26 cellular contexts compared by ENCODE assay signal in the genomic region with DNA sequence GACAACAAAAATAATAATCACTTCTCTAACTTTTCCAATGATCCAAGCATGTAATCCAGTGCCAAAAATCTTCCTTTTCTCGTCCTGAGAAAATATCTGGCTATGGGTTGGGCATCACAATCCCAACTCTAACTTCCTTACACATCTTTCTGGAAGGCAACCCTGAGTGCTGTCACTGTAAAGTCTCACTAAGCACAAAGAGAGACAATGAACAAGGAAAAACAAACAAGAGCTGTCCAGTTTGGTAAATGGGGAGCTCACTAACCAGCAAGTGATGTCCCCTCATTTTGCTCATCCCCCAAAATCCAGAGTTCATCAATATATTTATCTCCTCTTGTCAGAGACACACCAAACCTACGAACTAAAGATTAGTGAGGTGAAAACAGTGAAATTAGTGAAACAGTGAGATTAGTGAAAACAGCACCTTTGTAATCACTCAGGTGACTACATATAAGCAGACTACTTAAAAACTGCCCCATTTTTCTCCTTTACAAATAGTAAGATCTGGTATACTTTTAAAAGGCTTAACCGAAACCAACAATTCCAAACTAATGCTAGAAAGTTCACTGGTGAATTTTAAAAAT. TPM values are rescaled to one million over a fixed set of nuclear protein-coding genes. Genes with fewer than 3 reads are reported as not detected.
DNase-seq lines count a peak whose midpoint lies in the region; ATAC-seq and TF ChIP-seq lines count a peak whose summit lies in the region.
"Had no signal": no experiment of that assay in that cellular context is flagged by ENCODE, and none has a peak within 500 bp of the region (broad histone marks: within the 10 kb centered on the region; RNA-seq: fewer than 3 reads in every experiment).

No MANE protein-coding gene starts in this region.

- H3K27me3 ChIP-seq in fibroblast of lung (ENCODE audit: control insufficient read depth, insufficient read depth, low read length) = no peaks in the 10 kb centered on the region
- H3K27me3 ChIP-seq: BE2C had no signal

- H3K36me3 ChIP-seq in fibroblast of lung (ENCODE audit: control insufficient read depth, insufficient read depth, low read length) = no peaks in the 10 kb centered on the region
- H3K36me3 ChIP-seq: BE2C, left ventricle myocardium inferior, thoracic aorta had no signal

- no peaks in the 10 kb centered on the region for H3K9me3 Mint-ChIP-seq in stimulated activated effector memory CD8-positive, alpha-beta T cell treated with anti-CD3 and anti-CD28 coated beads, Interleukin-12 subunit alpha, Interleukin-12 subunit beta, amount 100 ng/mL, for 72 hours
- H3K9me3 Mint-ChIP-seq: activated B cell treated with CpG ODN at 0.5 μM for 24 hours; activated T-helper 2 cell treated with anti-CD3 and anti-CD28 coated beads, Interferon-gamma antibody, Interleukin-2, Interleukin-4, amounts not matched to agents 10 μg/mL and 5 μg/mL and 100 μg/mL, durations not matched to agents 14 hours and 24 hours and 36 hours had no signal

- H3K36me3 Mint-ChIP-seq in stimulated activated effector memory CD8-positive, alpha-beta T cell treated with anti-CD3 and anti-CD28 coated beads, Interleukin-12 subunit alpha, Interleukin-12 subunit beta, amount 100 ng/mL, for 72 hours = peaks cover 4% of the 10 kb centered on the region

- peaks cover 4% of the 10 kb centered on the region for H3K4me1 ChIP-seq in fibroblast of lung (ENCODE audit: control insufficient read depth, extremely low read depth, insufficient read depth, low read length)

- peak; percentile 30 for DNase-seq in EH (ENCODE audit: low read depth)
- DNase-seq in NCI-H69 (lab: John Stamatoyannopoulos, UW) = peak; percentile 31
- DNase-seq in fibroblast of lung (ENCODE audit: low read depth in 2 of 2) = no peak
- peak; percentile 89 for DNase-seq in pons (ENCODE audit: low spot score)
- DNase-seq in stimulated activated effector memory CD8-positive, alpha-beta T cell treated with anti-CD3 and anti-CD28 coated beads, Interleukin-12 subunit alpha, Interleukin-12 subunit beta, amount 100 ng/mL, for 72 hours (ENCODE audit: low spot score in 2 of 2) = no peak
- DNase-seq in NCI-H774 (lab: John Stamatoyannopoulos, UW) = no peak
- DNase-seq in NCI-H1092 (lab: John Stamatoyannopoulos, UW) = no peak
- DNase-seq: activated B cell treated with CpG ODN at 0.5 μM for 24 hours; BE2C; central memory CD4-positive, alpha-beta T cell; DMS 273 treated with DMSO at 0.1 percent for 48 hours; foreskin melanocyte; left ventricle myocardium inferior; NCI-H2029; stimulated activated CD4-positive, alpha-beta T cell treated with anti-CD3 and anti-CD28 coated beads, Interleukin-4, amount 100 ng/mL, for 4 hours; stimulated activated CD8-positive, alpha-beta memory T cell treated with anti-CD3 and anti-CD28 coated beads, Interleukin-4, amount 100 ng/mL, for 48 hours had no signal

- peak overlapping the region; percentile 41 for H3K4me2 ChIP-seq in fibroblast of lung (ENCODE audit: extremely low read depth, insufficient read depth, low read length)

- no peak overlapping the region for H3K4me3 Mint-ChIP-seq in stimulated activated effector memory CD8-positive, alpha-beta T cell treated with anti-CD3 and anti-CD28 coated beads, Interleukin-12 subunit alpha, Interleukin-12 subunit beta, amount 100 ng/mL, for 72 hours
- H3K4me3 Mint-ChIP-seq: activated B cell treated with CpG ODN at 0.5 μM for 24 hours had no signal

- no peaks in the 10 kb centered on the region for H3K9me3 ChIP-seq in fibroblast of lung (ENCODE audit: control insufficient read depth, insufficient read depth, low read depth, low read length)
- H3K9me3 ChIP-seq: BE2C, left ventricle myocardium inferior, thoracic aorta had no signal

- no peak overlapping the region for H3K27ac Mint-ChIP-seq in stimulated activated effector memory CD8-positive, alpha-beta T cell treated with anti-CD3 and anti-CD28 coated beads, Interleukin-12 subunit alpha, Interleukin-12 subunit beta, amount 100 ng/mL, for 72 hours
- H3K27ac Mint-ChIP-seq: activated B cell treated with CpG ODN at 0.5 μM for 24 hours; activated T-helper 2 cell treated with anti-CD3 and anti-CD28 coated beads, Interferon-gamma antibody, Interleukin-2, Interleukin-4, amounts not matched to agents 10 μg/mL and 5 μg/mL and 100 μg/mL, durations not matched to agents 14 hours and 24 hours and 36 hours had no signal

- H3K9ac ChIP-seq in fibroblast of lung (ENCODE audit: insufficient read depth, low read length) = no peak overlapping the region
- H3K9ac ChIP-seq: parathyroid adenoma had no signal

- H4K20me1 ChIP-seq in fibroblast of lung (ENCODE audit: control insufficient read depth, extremely low read depth, insufficient read depth, low read length) = peaks cover 4% of the 10 kb centered on the region

- peaks cover 39% of the 10 kb centered on the region for H3K4me1 Mint-ChIP-seq in stimulated activated effector memory CD8-positive, alpha-beta T cell treated with anti-CD3 and anti-CD28 coated beads, Interleukin-12 subunit alpha, Interleukin-12 subunit beta, amount 100 ng/mL, for 72 hours

- ATAC-seq in stimulated activated effector memory CD8-positive, alpha-beta T cell treated with anti-CD3 and anti-CD28 coated beads, Interleukin-12 subunit alpha, Interleukin-12 subunit beta, amount 100 ng/mL, for 72 hours = no peak
- no peak for ATAC-seq in HG03045 (IDR thresholded peaks at IDR 0.05; ENCODE audit: unreplicated experiment)
- ATAC-seq: HepG2, Right ventricle myocardium inferior had no signal

- no peak overlapping the region for H2AFZ ChIP-seq in fibroblast of lung (ENCODE audit: low read length)
- H2AFZ ChIP-seq: parathyroid adenoma had no signal

- H3K4me3 ChIP-seq in fibroblast of lung (replicated peaks in 1 of 4; ENCODE audit: control extremely low read depth in 1 of 4, insufficient read depth in 1 of 4, low read depth in 3 of 4, low read length in 4 of 4) = no peak overlapping the region
- H3K4me3 ChIP-seq: left ventricle myocardium inferior, skin epidermis, thoracic aorta had no signal

- H3K79me2 ChIP-seq in fibroblast of lung (ENCODE audit: control insufficient read depth, insufficient read depth, low read length) = peaks cover 94% of the 10 kb centered on the region

- no peak overlapping the region for H3K27ac ChIP-seq in fibroblast of lung (ENCODE audit: insufficient read depth, low read length)
- H3K27ac ChIP-seq: left ventricle myocardium inferior, parathyroid adenoma, thoracic aorta had no signal

- TF ChIP-seq CTCF in fibroblast of lung (conservative IDR thresholded peaks at IDR 0.05 in 1 of 2, IDR thresholded peaks at IDR 0.05 in 1 of 2; ENCODE audit: low read depth in 1 of 2, low read length in 2 of 2) = no peak

RNA-seq across cellular contexts. Expression of a gene that starts 5.4 kb away (rescaled TPM):
- total RNA-seq in fibroblast of lung = 61.6 and 82.7 TPM in 2 replicates
- 40.0 and 40.1 TPM in 2 replicates for polyA plus RNA-seq in fibroblast of lung
- 39.8 and 42.1 TPM in 2 replicates for polyA plus RNA-seq in fibroblast of lung (2012)
- 20.4 and 45.0 TPM in 2 replicates for polyA minus RNA-seq in fibroblast of lung (ENCODE audit: low replicate concordance)

RNA-seq across cellular contexts. Expression of a gene that starts 35.7 kb away (rescaled TPM):
- total RNA-seq in fibroblast of lung = 0.26 TPM in 1 of 2 replicates, not detected in the other
- not detected in 2 replicates for polyA plus RNA-seq in fibroblast of lung
- polyA plus RNA-seq in fibroblast of lung (2012) = not detected in 2 replicates
- polyA minus RNA-seq in fibroblast of lung (ENCODE audit: low replicate concordance) = not detected in 2 replicates
- total RNA-seq: activated CD8-positive, alpha-beta memory T cell treated with anti-CD3 and anti-CD28 coated beads for 36 hours; HepG2; left ventricle myocardium inferior; NCI-H460; Right ventricle myocardium inferior; T-helper 1 cell treated with Interleukin-12 subunit alpha and Interleukin-12 subunit beta and Interleukin-4 antibody, amounts not matched to agents 30 ng/mL and 1 ng/mL, for 36 hours; thoracic aorta had no signal
- polyA plus RNA-seq: HepG2 had no signal

Comparison
In these comparisons a context has a peak if more than half of its experiments do, and no peak if none do; other contexts are left out.
1. DNase-seq: peak in EH (single experiment), NCI-H69 (single experiment) and pons (single experiment); none in fibroblast of lung (0 of 2), stimulated activated effector memory CD8-positive, alpha-beta T cell treated with anti-CD3 and anti-CD28 coated beads, Interleukin-12 subunit alpha, Interleukin-12 subunit beta, amount 100 ng/mL, for 72 hours (0 of 2), NCI-H774 (single experiment) and NCI-H1092 (single experiment).